10 cellular contexts compared by ENCODE assay signal in the genomic region with DNA sequence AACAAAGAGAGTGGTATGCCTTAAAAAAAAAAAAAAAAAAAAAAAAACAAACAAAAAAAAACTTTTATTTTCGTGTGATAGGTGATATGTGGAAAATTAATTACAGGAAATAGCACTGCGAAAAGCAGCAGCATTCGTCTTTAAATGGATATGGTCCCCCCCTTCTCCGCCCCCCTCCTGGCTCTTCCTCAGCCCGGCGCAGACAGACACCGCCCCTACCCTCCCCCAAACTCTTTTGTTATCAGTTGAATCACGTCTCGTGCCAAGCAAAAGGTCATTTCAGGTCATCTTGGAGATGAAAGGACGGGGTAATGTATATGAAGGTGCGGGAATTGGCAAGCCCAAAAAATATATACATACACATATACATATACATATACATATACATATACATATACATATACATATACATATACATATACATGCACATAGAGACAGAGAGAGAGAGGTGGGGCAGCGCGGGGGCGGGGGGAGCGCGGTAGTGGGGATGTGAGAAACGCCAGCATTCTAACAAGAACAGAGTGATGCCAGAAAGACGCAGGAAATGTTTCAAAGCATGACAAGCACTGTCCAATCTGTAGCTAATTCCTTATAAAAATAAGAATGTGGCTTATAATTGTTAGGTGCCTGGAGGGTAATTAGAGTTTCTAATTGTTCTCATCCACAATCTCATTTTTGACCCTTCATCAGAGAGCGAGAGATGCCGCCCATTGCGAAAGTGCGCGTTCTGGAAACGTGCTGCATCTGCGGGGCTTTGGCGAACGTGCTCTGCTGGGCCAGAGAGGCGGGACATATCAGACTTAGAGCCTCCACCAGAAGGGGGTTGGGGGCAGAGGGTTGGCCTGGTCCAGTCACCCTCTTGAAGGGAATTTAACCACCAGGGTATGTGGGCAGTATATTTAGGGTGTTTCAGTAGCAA.
DNase-seq lines count a peak whose midpoint lies in the region; ATAC-seq lines count a peak whose summit lies in the region.
"Had no signal": no experiment of that assay in that cellular context is flagged by ENCODE, and none has a peak within 500 bp of the region (broad histone marks: within the 10 kb centered on the region; RNA-seq: fewer than 3 reads in every experiment).

No MANE protein-coding gene starts in this region.

- no peak overlapping the region for H3K9ac ChIP-seq in muscle layer of colon (ENCODE audit: low read length)

- intact Hi-C loops in Right ventricle myocardium inferior (cut with DNase I), result loop anchor here (2.0 to 5.0 kb wide), 5 partner anchors 74 to 786 kb away; no protein-coding TSS in a partner anchor
- intact Hi-C loops in cardiac septum (cut with DNase I), result loop anchor here (5.0 kb wide), 1 partner anchor 124 kb away; no protein-coding TSS in a partner anchor

- peak overlapping the region in 1 of 2 donors; percentile 33 for H3K27ac ChIP-seq in esophagus (ENCODE audit: low read depth in 2 of 2, low read length in 1 of 2)
- peak overlapping the region; percentile 12 for H3K27ac ChIP-seq in muscle layer of colon (ENCODE audit: low read depth, low read length)

- H3K27me3 ChIP-seq in esophagus (ENCODE audit: control insufficient read depth in 1 of 2, insufficient read depth in 2 of 2, low read length in 2 of 2) (no peaks in the 10 kb centered on the region), muscle layer of colon (ENCODE audit: control insufficient read depth in 1 of 2, insufficient read depth in 2 of 2, low read length in 2 of 2) (no peaks in the 10 kb centered on the region)

- H3K36me3 ChIP-seq in esophagus (ENCODE audit: control insufficient read depth in 2 of 2, insufficient read depth in 2 of 2, low read length in 1 of 2) (no peaks in the 10 kb centered on the region), muscle layer of colon (ENCODE audit: insufficient read depth, low read length) (no peaks in the 10 kb centered on the region)

- H3K9me3 ChIP-seq in esophagus (ENCODE audit: control insufficient read depth in 2 of 2, insufficient read depth in 1 of 2, low read depth in 1 of 2, low read length in 1 of 2) (no peaks in the 10 kb centered on the region), muscle layer of colon (ENCODE audit: low read length) (no peaks in the 10 kb centered on the region)

- H3K4me3 ChIP-seq in esophagus (ENCODE audit: low read depth in 1 of 2, low read length in 2 of 2), result peak overlapping the region; percentile 9 to 33
- H3K4me3 ChIP-seq in muscle layer of colon (ENCODE audit: low read depth in 1 of 2, low read length in 2 of 2), result peak overlapping the region; percentile 42 to 68

- 2 to 4% methylated on average over 28 of the region's 28 CpGs for WGBS in esophagus, 2 donors

- ATAC-seq in Right ventricle myocardium inferior (peak; percentile 66), GM21390 (IDR thresholded peaks at IDR 0.05; ENCODE audit: unreplicated experiment) (no peak), HG03039 (IDR thresholded peaks at IDR 0.05; ENCODE audit: unreplicated experiment) (no peak)

- H3K4me1 ChIP-seq in esophagus (ENCODE audit: control insufficient read depth in 2 of 2, insufficient read depth in 2 of 2, low read length in 1 of 2), result no peaks in the 10 kb centered on the region
- peaks cover 10% of the 10 kb centered on the region for H3K4me1 ChIP-seq in muscle layer of colon (ENCODE audit: insufficient read depth, low read length)

- DNase-seq in Right ventricle myocardium inferior (ENCODE audit: missing footprints) (peak; percentile 75), cardiac septum (ENCODE audit: low spot score) (no peak), HPDE6-E6E7 (ENCODE audit: extremely low spot score) (no peak), NCI-H1694 treated with DMSO at 0.1 percent for 48 hours (lab: John Stamatoyannopoulos, UW) (no peak)
- DNase-seq: activated T-cell treated with anti-CD3 and anti-CD28 coated beads, Interleukin-2, amount 50 U/mL, for 72 hours; CD4-positive, CD25-positive, alpha-beta regulatory T cell had no signal
